In genomic region chr5:167489202-167489601, GRCh38 we compare ENCODE assay signal across 13 cellular contexts.
DNase-seq lines count a peak whose midpoint lies in the region; ATAC-seq and TF ChIP-seq lines count a peak whose summit lies in the region.
"Had no signal": no experiment of that assay in that cellular context is flagged by ENCODE, and none has a peak within 500 bp of the region (broad histone marks: within the 10 kb centered on the region; RNA-seq: fewer than 3 reads in every experiment).

No MANE protein-coding gene starts in this region.

- no peaks in the 10 kb centered on the region for H3K36me3 ChIP-seq in BE2C
- H3K36me3 ChIP-seq: BLaER1 had no signal

- no peaks in the 10 kb centered on the region for H3K4me1 ChIP-seq in BE2C
- H3K4me1 ChIP-seq: BLaER1 had no signal

- H3K9me3 ChIP-seq in BE2C = no peaks in the 10 kb centered on the region; the same call in 1 of the 2 replicates

- TF ChIP-seq CTCF in BE2C (IDR thresholded peaks at IDR 0.05; ENCODE audit: low read depth, low read length) = no peak

- no peak overlapping the region for H3K4me3 ChIP-seq in BE2C (ENCODE audit: low read depth, low read length)
- H3K4me3 ChIP-seq: BLaER1 had no signal

- ATAC-seq in GM19351 (IDR thresholded peaks at IDR 0.05; ENCODE audit: unreplicated experiment) (peak; percentile 86), HG03066 (IDR thresholded peaks at IDR 0.05; ENCODE audit: low read depth, unreplicated experiment) (peak; percentile 70), HG03097 (IDR thresholded peaks at IDR 0.05; ENCODE audit: low FRiP score, unreplicated experiment) (no peak)
- ATAC-seq: left cardiac atrium had no signal

- DNase-seq in Daoy (ENCODE audit: low read depth) = peak; percentile 73
- peak; percentile 96 for DNase-seq in amniotic epithelial cell (ENCODE audit: low read depth)
- no peak for DNase-seq in T-helper 1 cell
- no peak for DNase-seq in NCI-H524 (lab: John Stamatoyannopoulos, UW)
- no peak for DNase-seq in BE2C
- DNase-seq: activated CD4-positive, alpha-beta memory T cell treated with anti-CD3 and anti-CD28 coated beads, Interleukin-2, amount 10 ng/mL, durations not matched to agents 7 days and 5 days; GOT3; left cardiac atrium; nucleus accumbens had no signal

- no peaks in the 10 kb centered on the region for H3K27me3 ChIP-seq in BE2C
- H3K27me3 ChIP-seq: BLaER1 had no signal

Comparison
In these comparisons a context has a peak if more than half of its experiments do, and no peak if none do; other contexts are left out.
1. DNase-seq: peak in Daoy (single experiment) and amniotic epithelial cell (single experiment); none in T-helper 1 cell (0 of 5), NCI-H524 (0 of 2) and BE2C (single experiment).